1 cellular context compared by ENCODE assay signal in the genomic region with DNA sequence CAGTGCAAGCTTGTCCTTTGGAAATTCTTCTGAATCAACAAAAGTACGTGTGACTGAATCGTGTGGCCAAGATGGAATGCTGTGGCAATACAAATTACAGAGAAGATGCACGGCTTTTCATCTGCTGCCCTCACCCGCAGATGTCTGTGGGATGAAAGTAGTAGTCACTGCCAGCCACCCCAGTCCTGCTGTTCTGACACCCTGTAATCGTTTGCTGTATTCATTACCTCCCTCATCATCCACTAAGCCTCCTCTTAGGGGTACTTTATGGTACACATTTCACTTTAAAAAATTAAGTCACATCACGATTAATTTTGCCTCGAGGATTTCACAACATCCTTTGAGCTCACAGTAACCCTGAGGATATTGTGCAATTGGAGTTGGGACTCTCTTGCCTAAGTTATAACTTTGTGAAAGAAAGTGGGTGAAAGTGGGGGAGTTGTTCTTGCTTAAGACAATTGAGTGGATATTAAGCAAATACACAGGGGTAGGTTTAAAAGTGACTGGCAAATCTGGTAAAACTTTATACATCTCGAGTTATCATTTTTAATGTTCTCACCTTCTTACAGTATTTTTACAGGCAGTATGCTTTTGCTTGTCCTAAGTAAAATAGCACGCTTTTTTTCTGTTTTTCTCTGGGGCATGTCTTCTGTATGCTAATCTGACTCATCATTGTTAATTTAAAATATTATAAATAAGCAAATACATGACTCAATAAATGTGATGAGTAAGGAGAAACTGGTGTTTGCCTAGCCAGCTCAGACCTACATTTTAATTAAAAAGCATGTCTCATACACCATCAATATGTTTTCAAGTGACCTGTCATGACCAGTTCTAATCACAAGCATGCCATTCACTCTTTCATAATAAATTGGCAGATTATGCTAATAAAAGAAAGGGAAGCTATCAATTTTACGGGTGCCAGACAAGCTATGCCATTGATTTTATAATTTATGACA.
A peak's percentile ranks its signal among the peaks of the same experiment; 100 is the strongest.
TF ChIP-seq lines count a peak whose summit lies in the region.

No MANE protein-coding gene starts in this region.

TF ChIP-seq in HepG2, 621 proteins besides CTCF, POLR2A, EP300 and RAD21 (continued from another document and continues in another):
- peak; percentile 61 for TF ChIP-seq GATAD1 (CRISPR knock-in tag; IDR thresholded peaks at IDR 0.05)
- no peak; the same call in 1 of the 2 replicates for TF ChIP-seq PHF21A (CRISPR knock-in tag; IDR thresholded peaks at IDR 0.05)
- TF ChIP-seq PRPF4 (IDR thresholded peaks at IDR 0.05; ENCODE audit: low read depth, low read length, poor library complexity, severe bottlenecking), result no peak
- no peak for TF ChIP-seq ZNF3 (CRISPR knock-in tag; IDR thresholded peaks at IDR 0.05)
- TF ChIP-seq SP1 (IDR thresholded peaks at IDR 0.05), result no peak
- no peak for TF ChIP-seq SP1 (CRISPR knock-in tag; IDR thresholded peaks at IDR 0.05)
- no peak for TF ChIP-seq MZF1 (CRISPR knock-in tag; IDR thresholded peaks at IDR 0.05; ENCODE audit: borderline replicate concordance)
- TF ChIP-seq ZNF326 (CRISPR knock-in tag; IDR thresholded peaks at IDR 0.05; ENCODE audit: borderline replicate concordance), result no peak
- TF ChIP-seq, protein P1, sequence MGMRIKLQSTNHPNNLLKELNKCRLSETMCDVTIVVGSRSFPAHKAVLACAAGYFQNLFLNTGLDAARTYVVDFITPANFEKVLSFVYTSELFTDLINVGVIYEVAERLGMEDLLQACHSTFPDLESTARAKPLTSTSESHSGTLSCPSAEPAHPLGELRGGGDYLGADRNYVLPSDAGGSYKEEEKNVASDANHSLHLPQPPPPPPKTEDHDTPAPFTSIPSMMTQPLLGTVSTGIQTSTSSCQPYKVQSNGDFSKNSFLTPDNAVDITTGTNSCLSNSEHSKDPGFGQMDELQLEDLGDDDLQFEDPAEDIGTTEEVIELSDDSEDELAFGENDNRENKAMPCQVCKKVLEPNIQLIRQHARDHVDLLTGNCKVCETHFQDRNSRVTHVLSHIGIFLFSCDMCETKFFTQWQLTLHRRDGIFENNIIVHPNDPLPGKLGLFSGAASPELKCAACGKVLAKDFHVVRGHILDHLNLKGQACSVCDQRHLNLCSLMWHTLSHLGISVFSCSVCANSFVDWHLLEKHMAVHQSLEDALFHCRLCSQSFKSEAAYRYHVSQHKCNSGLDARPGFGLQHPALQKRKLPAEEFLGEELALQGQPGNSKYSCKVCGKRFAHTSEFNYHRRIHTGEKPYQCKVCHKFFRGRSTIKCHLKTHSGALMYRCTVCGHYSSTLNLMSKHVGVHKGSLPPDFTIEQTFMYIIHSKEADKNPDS (CRISPR knock-in tag; IDR thresholded peaks at IDR 0.05), result no peak
- no peak for TF ChIP-seq PHF20 (CRISPR knock-in tag; IDR thresholded peaks at IDR 0.05)
- no peak; the same call in 1 of the 2 replicates for TF ChIP-seq RXRA (CRISPR knock-in tag; IDR thresholded peaks at IDR 0.05)
- no peak for TF ChIP-seq AHR (CRISPR knock-in tag; IDR thresholded peaks at IDR 0.05)
- no peak for TF ChIP-seq ZNF737 (CRISPR knock-in tag; IDR thresholded peaks at IDR 0.05; ENCODE audit: borderline replicate concordance)
- TF ChIP-seq THAP11 (CRISPR knock-in tag; IDR thresholded peaks at IDR 0.05), result peak; percentile 68
- TF ChIP-seq HNF4G (IDR thresholded peaks at IDR 0.05; ENCODE audit: borderline replicate concordance, low read depth, low read length), result peak; percentile 80
- peak; percentile 61; the same call in 1 of the 2 replicates for TF ChIP-seq HNF4G (CRISPR knock-in tag; IDR thresholded peaks at IDR 0.05; ENCODE audit: borderline replicate concordance, low read depth)
- peak; percentile 98 for TF ChIP-seq TBL1XR1 (IDR thresholded peaks at IDR 0.05; ENCODE audit: borderline replicate concordance, low read length, partially characterized antibody)
- TF ChIP-seq ZIK1 (CRISPR knock-in tag; IDR thresholded peaks at IDR 0.05; ENCODE audit: borderline replicate concordance, low read depth), result no peak
- no peak for TF ChIP-seq ONECUT2 (CRISPR knock-in tag; IDR thresholded peaks at IDR 0.05)
- no peak for TF ChIP-seq ZNF101 (CRISPR knock-in tag; IDR thresholded peaks at IDR 0.05; ENCODE audit: borderline replicate concordance, low read depth)
- TF ChIP-seq, protein P2, sequence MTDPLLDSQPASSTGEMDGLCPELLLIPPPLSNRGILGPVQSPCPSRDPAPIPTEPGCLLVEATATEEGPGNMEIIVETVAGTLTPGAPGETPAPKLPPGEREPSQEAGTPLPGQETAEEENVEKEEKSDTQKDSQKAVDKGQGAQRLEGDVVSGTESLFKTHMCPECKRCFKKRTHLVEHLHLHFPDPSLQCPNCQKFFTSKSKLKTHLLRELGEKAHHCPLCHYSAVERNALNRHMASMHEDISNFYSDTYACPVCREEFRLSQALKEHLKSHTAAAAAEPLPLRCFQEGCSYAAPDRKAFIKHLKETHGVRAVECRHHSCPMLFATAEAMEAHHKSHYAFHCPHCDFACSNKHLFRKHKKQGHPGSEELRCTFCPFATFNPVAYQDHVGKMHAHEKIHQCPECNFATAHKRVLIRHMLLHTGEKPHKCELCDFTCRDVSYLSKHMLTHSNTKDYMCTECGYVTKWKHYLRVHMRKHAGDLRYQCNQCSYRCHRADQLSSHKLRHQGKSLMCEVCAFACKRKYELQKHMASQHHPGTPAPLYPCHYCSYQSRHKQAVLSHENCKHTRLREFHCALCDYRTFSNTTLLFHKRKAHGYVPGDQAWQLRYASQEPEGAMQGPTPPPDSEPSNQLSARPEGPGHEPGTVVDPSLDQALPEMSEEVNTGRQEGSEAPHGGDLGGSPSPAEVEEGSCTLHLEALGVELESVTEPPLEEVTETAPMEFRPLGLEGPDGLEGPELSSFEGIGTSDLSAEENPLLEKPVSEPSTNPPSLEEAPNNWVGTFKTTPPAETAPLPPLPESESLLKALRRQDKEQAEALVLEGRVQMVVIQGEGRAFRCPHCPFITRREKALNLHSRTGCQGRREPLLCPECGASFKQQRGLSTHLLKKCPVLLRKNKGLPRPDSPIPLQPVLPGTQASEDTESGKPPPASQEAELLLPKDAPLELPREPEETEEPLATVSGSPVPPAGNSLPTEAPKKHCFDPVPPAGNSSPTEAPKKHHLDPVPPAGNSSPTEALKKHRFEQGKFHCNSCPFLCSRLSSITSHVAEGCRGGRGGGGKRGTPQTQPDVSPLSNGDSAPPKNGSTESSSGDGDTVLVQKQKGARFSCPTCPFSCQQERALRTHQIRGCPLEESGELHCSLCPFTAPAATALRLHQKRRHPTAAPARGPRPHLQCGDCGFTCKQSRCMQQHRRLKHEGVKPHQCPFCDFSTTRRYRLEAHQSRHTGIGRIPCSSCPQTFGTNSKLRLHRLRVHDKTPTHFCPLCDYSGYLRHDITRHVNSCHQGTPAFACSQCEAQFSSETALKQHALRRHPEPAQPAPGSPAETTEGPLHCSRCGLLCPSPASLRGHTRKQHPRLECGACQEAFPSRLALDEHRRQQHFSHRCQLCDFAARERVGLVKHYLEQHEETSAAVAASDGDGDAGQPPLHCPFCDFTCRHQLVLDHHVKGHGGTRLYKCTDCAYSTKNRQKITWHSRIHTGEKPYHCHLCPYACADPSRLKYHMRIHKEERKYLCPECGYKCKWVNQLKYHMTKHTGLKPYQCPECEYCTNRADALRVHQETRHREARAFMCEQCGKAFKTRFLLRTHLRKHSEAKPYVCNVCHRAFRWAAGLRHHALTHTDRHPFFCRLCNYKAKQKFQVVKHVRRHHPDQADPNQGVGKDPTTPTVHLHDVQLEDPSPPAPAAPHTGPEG (CRISPR knock-in tag; IDR thresholded peaks at IDR 0.05), result no peak
- TF ChIP-seq ZNF431 (CRISPR knock-in tag; IDR thresholded peaks at IDR 0.05; ENCODE audit: borderline replicate concordance, low read depth), result no peak
- TF ChIP-seq CHD2 (IDR thresholded peaks at IDR 0.05; ENCODE audit: low read depth, low read length), result no peak
- TF ChIP-seq EEA1 (CRISPR knock-in tag; IDR thresholded peaks at IDR 0.05; ENCODE audit: borderline replicate concordance), result no peak
- no peak for TF ChIP-seq ZNF30 (CRISPR knock-in tag; IDR thresholded peaks at IDR 0.05)
- TF ChIP-seq, protein P3, sequence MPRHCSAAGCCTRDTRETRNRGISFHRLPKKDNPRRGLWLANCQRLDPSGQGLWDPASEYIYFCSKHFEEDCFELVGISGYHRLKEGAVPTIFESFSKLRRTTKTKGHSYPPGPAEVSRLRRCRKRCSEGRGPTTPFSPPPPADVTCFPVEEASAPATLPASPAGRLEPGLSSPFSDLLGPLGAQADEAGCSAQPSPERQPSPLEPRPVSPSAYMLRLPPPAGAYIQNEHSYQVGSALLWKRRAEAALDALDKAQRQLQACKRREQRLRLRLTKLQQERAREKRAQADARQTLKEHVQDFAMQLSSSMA (CRISPR knock-in tag; IDR thresholded peaks at IDR 0.05), result no peak
- no peak for TF ChIP-seq NBN (conservative IDR thresholded peaks at IDR 0.05)
- TF ChIP-seq ZNF883 (CRISPR knock-in tag; IDR thresholded peaks at IDR 0.05; ENCODE audit: not compliant biosample characterization), result no peak
- TF ChIP-seq, protein P4, sequence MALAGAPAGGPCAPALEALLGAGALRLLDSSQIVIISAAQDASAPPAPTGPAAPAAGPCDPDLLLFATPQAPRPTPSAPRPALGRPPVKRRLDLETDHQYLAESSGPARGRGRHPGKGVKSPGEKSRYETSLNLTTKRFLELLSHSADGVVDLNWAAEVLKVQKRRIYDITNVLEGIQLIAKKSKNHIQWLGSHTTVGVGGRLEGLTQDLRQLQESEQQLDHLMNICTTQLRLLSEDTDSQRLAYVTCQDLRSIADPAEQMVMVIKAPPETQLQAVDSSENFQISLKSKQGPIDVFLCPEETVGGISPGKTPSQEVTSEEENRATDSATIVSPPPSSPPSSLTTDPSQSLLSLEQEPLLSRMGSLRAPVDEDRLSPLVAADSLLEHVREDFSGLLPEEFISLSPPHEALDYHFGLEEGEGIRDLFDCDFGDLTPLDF (CRISPR knock-in tag; IDR thresholded peaks at IDR 0.05), result no peak
- TF ChIP-seq ATM (IDR thresholded peaks at IDR 0.05; ENCODE audit: borderline replicate concordance), result no peak
- TF ChIP-seq ZNF496 (CRISPR knock-in tag; IDR thresholded peaks at IDR 0.05; ENCODE audit: insufficient replicate concordance), result no peak
- no peak for TF ChIP-seq ZSCAN12 (CRISPR knock-in tag; IDR thresholded peaks at IDR 0.05)
- no peak for TF ChIP-seq ZKSCAN1 (IDR thresholded peaks at IDR 0.05; ENCODE audit: low read length)
- TF ChIP-seq ZNF761 (CRISPR knock-in tag; conservative IDR thresholded peaks at IDR 0.05), result no peak
- no peak for TF ChIP-seq WIZ (CRISPR knock-in tag; IDR thresholded peaks at IDR 0.05)
- TF ChIP-seq ZNF121 (CRISPR knock-in tag; IDR thresholded peaks at IDR 0.05), result peak; percentile 28; the same call in 1 of the 2 replicates
- TF ChIP-seq ZNF674 (CRISPR knock-in tag; IDR thresholded peaks at IDR 0.05; ENCODE audit: low read depth), result no peak
- no peak for TF ChIP-seq STAT5B (CRISPR knock-in tag; IDR thresholded peaks at IDR 0.05)
- no peak for TF ChIP-seq HMG20A (CRISPR knock-in tag; IDR thresholded peaks at IDR 0.05; ENCODE audit: borderline replicate concordance)
- TF ChIP-seq, protein P5, sequence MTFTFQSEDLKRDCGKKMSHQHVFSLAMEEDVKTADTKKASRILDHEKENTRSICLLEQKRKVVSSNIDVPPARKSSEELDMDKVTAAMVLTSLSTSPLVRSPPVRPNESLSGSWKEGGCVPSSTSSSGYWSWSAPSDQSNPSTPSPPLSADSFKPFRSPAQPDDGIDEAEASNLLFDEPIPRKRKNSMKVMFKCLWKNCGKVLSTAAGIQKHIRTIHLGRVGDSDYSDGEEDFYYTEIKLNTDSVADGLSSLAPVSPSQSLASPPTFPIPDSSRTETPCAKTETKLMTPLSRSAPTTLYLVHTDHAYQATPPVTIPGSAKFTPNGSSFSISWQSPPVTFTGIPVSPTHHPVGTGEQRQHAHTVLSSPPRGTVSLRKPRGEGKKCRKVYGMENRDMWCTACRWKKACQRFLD (CRISPR knock-in tag; IDR thresholded peaks at IDR 0.05; ENCODE audit: borderline replicate concordance), result no peak
- TF ChIP-seq RXRB (CRISPR knock-in tag; IDR thresholded peaks at IDR 0.05; ENCODE audit: borderline replicate concordance), result peak; percentile 87
- TF ChIP-seq ZNF891 (CRISPR knock-in tag; IDR thresholded peaks at IDR 0.05), result no peak
- TF ChIP-seq ZSCAN20 (CRISPR knock-in tag; IDR thresholded peaks at IDR 0.05; ENCODE audit: borderline replicate concordance), result 0 out of 2 replicates have a peak, but pooled peaks have one; percentile 18
- no peak for TF ChIP-seq GTF2F1 (IDR thresholded peaks at IDR 0.05; ENCODE audit: low read length)
- peak; percentile 82 for TF ChIP-seq RCOR2 (CRISPR knock-in tag; IDR thresholded peaks at IDR 0.05)
- no peak for TF ChIP-seq SNRNP70 (IDR thresholded peaks at IDR 0.05; ENCODE audit: low read depth, low read length)
- TF ChIP-seq, protein P6, sequence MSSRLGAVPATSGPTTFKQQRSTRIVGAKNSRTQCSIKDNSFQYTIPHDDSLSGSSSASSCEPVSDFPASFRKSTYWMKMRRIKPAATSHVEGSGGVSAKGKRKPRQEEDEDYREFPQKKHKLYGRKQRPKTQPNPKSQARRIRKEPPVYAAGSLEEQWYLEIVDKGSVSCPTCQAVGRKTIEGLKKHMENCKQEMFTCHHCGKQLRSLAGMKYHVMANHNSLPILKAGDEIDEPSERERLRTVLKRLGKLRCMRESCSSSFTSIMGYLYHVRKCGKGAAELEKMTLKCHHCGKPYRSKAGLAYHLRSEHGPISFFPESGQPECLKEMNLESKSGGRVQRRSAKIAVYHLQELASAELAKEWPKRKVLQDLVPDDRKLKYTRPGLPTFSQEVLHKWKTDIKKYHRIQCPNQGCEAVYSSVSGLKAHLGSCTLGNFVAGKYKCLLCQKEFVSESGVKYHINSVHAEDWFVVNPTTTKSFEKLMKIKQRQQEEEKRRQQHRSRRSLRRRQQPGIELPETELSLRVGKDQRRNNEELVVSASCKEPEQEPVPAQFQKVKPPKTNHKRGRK (CRISPR knock-in tag; IDR thresholded peaks at IDR 0.05), result no peak
- no peak for TF ChIP-seq NFE2L1 (CRISPR knock-in tag; IDR thresholded peaks at IDR 0.05; ENCODE audit: borderline replicate concordance)
- TF ChIP-seq, protein P7, sequence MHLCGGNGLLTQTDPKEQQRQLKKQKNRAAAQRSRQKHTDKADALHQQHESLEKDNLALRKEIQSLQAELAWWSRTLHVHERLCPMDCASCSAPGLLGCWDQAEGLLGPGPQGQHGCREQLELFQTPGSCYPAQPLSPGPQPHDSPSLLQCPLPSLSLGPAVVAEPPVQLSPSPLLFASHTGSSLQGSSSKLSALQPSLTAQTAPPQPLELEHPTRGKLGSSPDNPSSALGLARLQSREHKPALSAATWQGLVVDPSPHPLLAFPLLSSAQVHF (CRISPR knock-in tag; IDR thresholded peaks at IDR 0.05), result no peak
- TF ChIP-seq, protein P8, sequence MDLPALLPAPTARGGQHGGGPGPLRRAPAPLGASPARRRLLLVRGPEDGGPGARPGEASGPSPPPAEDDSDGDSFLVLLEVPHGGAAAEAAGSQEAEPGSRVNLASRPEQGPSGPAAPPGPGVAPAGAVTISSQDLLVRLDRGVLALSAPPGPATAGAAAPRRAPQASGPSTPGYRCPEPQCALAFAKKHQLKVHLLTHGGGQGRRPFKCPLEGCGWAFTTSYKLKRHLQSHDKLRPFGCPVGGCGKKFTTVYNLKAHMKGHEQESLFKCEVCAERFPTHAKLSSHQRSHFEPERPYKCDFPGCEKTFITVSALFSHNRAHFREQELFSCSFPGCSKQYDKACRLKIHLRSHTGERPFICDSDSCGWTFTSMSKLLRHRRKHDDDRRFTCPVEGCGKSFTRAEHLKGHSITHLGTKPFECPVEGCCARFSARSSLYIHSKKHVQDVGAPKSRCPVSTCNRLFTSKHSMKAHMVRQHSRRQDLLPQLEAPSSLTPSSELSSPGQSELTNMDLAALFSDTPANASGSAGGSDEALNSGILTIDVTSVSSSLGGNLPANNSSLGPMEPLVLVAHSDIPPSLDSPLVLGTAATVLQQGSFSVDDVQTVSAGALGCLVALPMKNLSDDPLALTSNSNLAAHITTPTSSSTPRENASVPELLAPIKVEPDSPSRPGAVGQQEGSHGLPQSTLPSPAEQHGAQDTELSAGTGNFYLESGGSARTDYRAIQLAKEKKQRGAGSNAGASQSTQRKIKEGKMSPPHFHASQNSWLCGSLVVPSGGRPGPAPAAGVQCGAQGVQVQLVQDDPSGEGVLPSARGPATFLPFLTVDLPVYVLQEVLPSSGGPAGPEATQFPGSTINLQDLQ (CRISPR knock-in tag; IDR thresholded peaks at IDR 0.05), result no peak
- TF ChIP-seq ZBTB21 (CRISPR knock-in tag; IDR thresholded peaks at IDR 0.05), result no peak
